9 cellular contexts compared by ENCODE assay signal in genomic region chr1:89908294-89908992, GRCh38.
DNase-seq lines count a peak whose midpoint lies in the region; ATAC-seq, FAIRE-seq and TF ChIP-seq lines count a peak whose summit lies in the region.
"Had no signal": no experiment of that assay in that cellular context is flagged by ENCODE, and none has a peak within 500 bp of the region (broad histone marks: within the 10 kb centered on the region; RNA-seq: fewer than 3 reads in every experiment).

No MANE protein-coding gene starts in this region.

- H3K23me2 ChIP-seq in H1 (ENCODE audit: low read depth, low read length) = no peaks in the 10 kb centered on the region

- H3K4ac ChIP-seq in H1 (replicated peaks; ENCODE audit: insufficient read length, low read depth, low read length) = no peak overlapping the region

- H3K36me3 ChIP-seq in CD8-positive, alpha-beta memory T cell (ENCODE audit: insufficient read depth, low read length) = no peaks in the 10 kb centered on the region
- no peaks in the 10 kb centered on the region for H3K36me3 ChIP-seq in H1 (ENCODE audit: control insufficient read depth in 2 of 4, insufficient read depth in 4 of 4, low read length in 3 of 4)
- H3K36me3 ChIP-seq in ascending aorta = no peaks in the 10 kb centered on the region

- H3K79me1 ChIP-seq in H1 (ENCODE audit: low read depth, low read length) = peaks cover 2% of the 10 kb centered on the region; the same call in 1 of the 2 replicates

- no peak overlapping the region for H3K23ac ChIP-seq in H1 (ENCODE audit: insufficient read length)

- H3K27ac ChIP-seq in CD8-positive, alpha-beta memory T cell (ENCODE audit: low read depth, low read length) = peak overlapping the region; percentile 14
- H3K27ac ChIP-seq in H1 (ENCODE audit: low read depth, low read length) = no peak overlapping the region
- H3K27ac ChIP-seq in ascending aorta = no peak overlapping the region

- no peak overlapping the region for H3K4me3 ChIP-seq in CD8-positive, alpha-beta memory T cell (ENCODE audit: low read length)
- H3K4me3 ChIP-seq in H1 (ENCODE audit: extremely low read depth in 1 of 4, insufficient read depth in 2 of 4, low read depth in 3 of 4, low read length in 4 of 4) = no peak overlapping the region
- no peak overlapping the region for H3K4me3 ChIP-seq in ascending aorta

- no peak overlapping the region for H4K8ac ChIP-seq in H1 (ENCODE audit: extremely low read depth, insufficient read depth, low read length)

- peaks cover 0 to 45% of the 10 kb centered on the region in 2 experiments; a peak in 3 of 4 replicates for H3K79me2 ChIP-seq in H1 (ENCODE audit: control insufficient read depth in 1 of 2, insufficient read depth in 2 of 2, low read length in 2 of 2)

- peak overlapping the region; percentile 53; the same call in 1 of the 2 replicates for H2BK5ac ChIP-seq in H1 (ENCODE audit: low read depth, low read length)

- H2BK120ac ChIP-seq in H1 (replicated peaks; ENCODE audit: low read depth, low read length) = no peak overlapping the region

- POLR2A ChIA-PET in CD8-positive, alpha-beta memory T cell (lab: Charles Lee) = no interaction called here
- POLR2A ChIA-PET in H1 (lab: Charles Lee; ENCODE audit: partially characterized antibody) = interaction anchor here (0.9 to 1.2 kb wide), 2 partner anchors 24 to 29 kb away, joined by 3 to 4 read pairs; no protein-coding TSS in a partner anchor

- H3K14ac ChIP-seq in H1 (ENCODE audit: insufficient read length) = no peak overlapping the region

- no peak overlapping the region for H3K56ac ChIP-seq in H1 (replicated peaks; ENCODE audit: insufficient read length, low read depth, low read length)

- intact Hi-C loops in ascending aorta (cut with DNase I) = no loop called here

- 92% methylated on average over 4 of the region's 4 CpGs; no CpG with 5 or more reads in 1 of the 2 experiments for WGBS in H1 (ENCODE audit: extremely low coverage in 1 of 2, insufficient coverage in 1 of 2, insufficient read length in 1 of 2, insufficient replicate concordance in 2 of 2, low coverage in 1 of 2, low lambda C conversion rate in 2 of 2, missing lambda C conversion rate in 1 of 2), 2 experiments

- no peaks in the 10 kb centered on the region for H3K9me3 Mint-ChIP-seq in CD8-positive, alpha-beta memory T cell
- H3K9me3 Mint-ChIP-seq in neural crest cell = no peaks in the 10 kb centered on the region

- no peak overlapping the region for H4K91ac ChIP-seq in H1 (replicated peaks; ENCODE audit: insufficient read length, low read length)

- TF ChIP-seq CTCF in H1 (IDR thresholded peaks at IDR 0.05; ENCODE audit: control extremely low read depth in 1 of 3, insufficient read depth in 1 of 3, low read depth in 1 of 3, low read length in 3 of 3) = no peak
- no peak for TF ChIP-seq CTCF in neural crest cell (conservative IDR thresholded peaks at IDR 0.05)
- TF ChIP-seq CTCF in ascending aorta (IDR thresholded peaks at IDR 0.05) = no peak

- CTCF ChIA-PET in CD8-positive, alpha-beta memory T cell (lab: Charles Lee) = no interaction called here
- CTCF ChIA-PET in H1 (lab: Charles Lee; ENCODE audit: partially characterized antibody) = interaction anchor here (0.6 to 1.1 kb wide), 4 partner anchors 42 to 117 kb away, joined by 3 to 4 read pairs (median 3); no protein-coding TSS in a partner anchor

- H2BK12ac ChIP-seq in H1 (ENCODE audit: low read depth, low read length) = peak overlapping the region; percentile 13

- H4K20me1 ChIP-seq in H1 (replicated peaks in 1 of 2; ENCODE audit: control insufficient read depth in 1 of 2, insufficient read depth in 2 of 2, low read length in 2 of 2) = no peaks in the 10 kb centered on the region

- no peaks in the 10 kb centered on the region for H3K27me3 Mint-ChIP-seq in CD8-positive, alpha-beta memory T cell
- H3K27me3 Mint-ChIP-seq in neural crest cell (ENCODE audit: low read depth) = no peaks in the 10 kb centered on the region

- no peak for ATAC-seq in GM18858 (IDR thresholded peaks at IDR 0.05; ENCODE audit: unreplicated experiment)
- ATAC-seq in GM21528 (IDR thresholded peaks at IDR 0.05; ENCODE audit: low FRiP score, unreplicated experiment) = no peak

- no peak for DNase-seq in CD8-positive, alpha-beta memory T cell
- DNase-seq in MV-4-11 (lab: John Stamatoyannopoulos, UW) = peak; percentile 75
- DNase-seq in H1 (ENCODE audit: low read depth in 1 of 2, low spot score in 2 of 2) = no peak
- no peak for DNase-seq in neural crest cell (ENCODE audit: low read depth, low spot score)
- DNase-seq in ascending aorta (ENCODE audit: low spot score in 2 of 2) = no peak
- DNase-seq in H54 (ENCODE audit: insufficient read length, low spot score) = no peak
- DNase-seq: activated T-cell treated with anti-CD3 and anti-CD28 coated beads for 4 hours had no signal

- peaks cover 8% of the 10 kb centered on the region for H3K4me1 ChIP-seq in CD8-positive, alpha-beta memory T cell (ENCODE audit: insufficient read depth, low read length)
- H3K4me1 ChIP-seq in H1 (replicated peaks in 1 of 4; ENCODE audit: control insufficient read depth in 3 of 4, insufficient read depth in 4 of 4, low read length in 3 of 4) = peaks cover 15 to 40% (median 35%) of the 10 kb centered on the region in 4 experiments; a peak in 6 of 7 replicates
- H3K4me1 ChIP-seq in ascending aorta = peaks cover 0 to 4% of the 10 kb centered on the region in 2 donors

- no peaks in the 10 kb centered on the region for H3K9me3 ChIP-seq in CD8-positive, alpha-beta memory T cell (ENCODE audit: low read length)
- H3K9me3 ChIP-seq in H1 (ENCODE audit: insufficient read depth in 2 of 2, low read depth in 1 of 2, low read length in 1 of 2) (no peaks in the 10 kb centered on the region), ascending aorta (no peaks in the 10 kb centered on the region)

- peaks cover 39 to 76% (median 73%) of the 10 kb centered on the region in 3 donors for H3K4me1 Mint-ChIP-seq in CD8-positive, alpha-beta memory T cell
- H3K4me1 Mint-ChIP-seq in neural crest cell = peaks cover 67% of the 10 kb centered on the region

- H2AFZ ChIP-seq in H1 (ENCODE audit: low read length) = no peak overlapping the region

- TF ChIP-seq RAD21 in H1 (IDR thresholded peaks at IDR 0.05 in 1 of 2, conservative IDR thresholded peaks at IDR 0.05 in 1 of 2; ENCODE audit: low read depth in 2 of 2, low read length in 2 of 2) = no peak

- no peaks in the 10 kb centered on the region for H3K27me3 ChIP-seq in CD8-positive, alpha-beta memory T cell (ENCODE audit: insufficient read depth, low read length, poor library complexity, severe bottlenecking)
- H3K27me3 ChIP-seq in H1 (replicated peaks in 1 of 4; ENCODE audit: control insufficient read depth in 3 of 4, extremely low read depth in 1 of 4, insufficient read depth in 3 of 4, low read length in 3 of 4) = no peaks in the 10 kb centered on the region
- H3K27me3 ChIP-seq in ascending aorta = no peaks in the 10 kb centered on the region

- 0 out of 2 replicates have a peak overlapping the region, but pooled peaks have one; percentile 67 for H2BK15ac ChIP-seq in H1 (ENCODE audit: low read length)

- H3K4me2 ChIP-seq in H1 (ENCODE audit: insufficient read depth in 1 of 2, low read depth in 2 of 2, low read length in 2 of 2) = no peak overlapping the region

- no peak overlapping the region for H4K5ac ChIP-seq in H1 (ENCODE audit: insufficient read length, low read depth, low read length)

- H2BK20ac ChIP-seq in H1 (ENCODE audit: low read length) = peak overlapping the region; percentile 67

- H3K9ac ChIP-seq in H1 (replicated peaks in 1 of 4; ENCODE audit: extremely low read depth in 1 of 4, low read depth in 3 of 4, low read length in 3 of 4) = no peak overlapping the region

- H3K18ac ChIP-seq in H1 (ENCODE audit: extremely low read depth, low read length) = peak overlapping the region; percentile 26; the same call in 1 of the 2 replicates

- peaks cover 5 to 29% (median 6%) of the 10 kb centered on the region in 3 donors for H3K36me3 Mint-ChIP-seq in CD8-positive, alpha-beta memory T cell
- H3K36me3 Mint-ChIP-seq in neural crest cell (ENCODE audit: low read depth) = no peaks in the 10 kb centered on the region

- FAIRE-seq in H1 (lab: Jason Lieb, UNC) (no peak), H54 (lab: Jason Lieb, UNC) (no peak)

- no peak for TF ChIP-seq EP300 in H1 (IDR thresholded peaks at IDR 0.05; ENCODE audit: borderline replicate concordance in 1 of 2, low read depth in 2 of 2, low read length in 2 of 2)

- 0 out of 2 replicates have a peak overlapping the region, but pooled peaks have one; percentile 42 for H2AK5ac ChIP-seq in H1 (ENCODE audit: low read depth, low read length)

- TF ChIP-seq POLR2A in H1 (IDR thresholded peaks at IDR 0.05; ENCODE audit: control extremely low read depth in 1 of 2, low read depth in 2 of 2, low read length in 2 of 2) (no peak), H54 (IDR thresholded peaks at IDR 0.05; ENCODE audit: low read depth, low read length) (no peak)

- peak overlapping the region in 4 of 8 donors; percentile 2 to 56 (median 42) for H3K27ac Mint-ChIP-seq in CD8-positive, alpha-beta memory T cell
- peak overlapping the region; percentile 83 for H3K27ac Mint-ChIP-seq in neural crest cell (ENCODE audit: unreplicated experiment)

- H3K4me3 Mint-ChIP-seq in CD8-positive, alpha-beta memory T cell = no peak overlapping the region
- H3K4me3 Mint-ChIP-seq in neural crest cell = no peak overlapping the region

TF ChIP-seq in H1, 55 proteins besides CTCF, POLR2A, EP300 and RAD21 (continues in another document):
- no peak for TF ChIP-seq SIN3A (conservative IDR thresholded peaks at IDR 0.05 in 1 of 2, IDR thresholded peaks at IDR 0.05 in 1 of 2; ENCODE audit: low read depth in 1 of 2, low read length in 2 of 2)
- TF ChIP-seq KDM4A (IDR thresholded peaks at IDR 0.05; ENCODE audit: low read depth, low read length, severe bottlenecking) = no peak
- no peak for TF ChIP-seq ASH2L (IDR thresholded peaks at IDR 0.05; ENCODE audit: low read length)
- TF ChIP-seq POU5F1 (IDR thresholded peaks at IDR 0.05; ENCODE audit: low read depth, low read length) = no peak
- no peak for TF ChIP-seq TEAD4 (IDR thresholded peaks at IDR 0.05; ENCODE audit: low read depth, low read length)
- TF ChIP-seq SP1 (IDR thresholded peaks at IDR 0.05; ENCODE audit: low read depth, low read length) = no peak
- no peak for TF ChIP-seq EZH2 (IDR thresholded peaks at IDR 0.05; ENCODE audit: low read depth, low read length, severe bottlenecking)
- TF ChIP-seq JUN (IDR thresholded peaks at IDR 0.05; ENCODE audit: low read depth, low read length) = no peak
- no peak for TF ChIP-seq TCF12 (IDR thresholded peaks at IDR 0.05; ENCODE audit: low read depth, low read length)
